In genomic region chr6:36273802-36274201, GRCh38 we compare ENCODE assay signal across 7 cellular contexts. TPM values are rescaled to one million over a fixed set of nuclear protein-coding genes. Genes with fewer than 3 reads are reported as not detected.
"Had no signal": no experiment of that assay in that cellular context is flagged by ENCODE, and none has a peak within 500 bp of the region (broad histone marks: within the 10 kb centered on the region; RNA-seq: fewer than 3 reads in every experiment).

No MANE protein-coding gene starts in this region.

- DNase-seq: GOT3, H9, HCEC 1CT, Kasumi-1, KG1 had no signal

- H3K4me3 Mint-ChIP-seq: H9, IgD-negative memory B cell had no signal

- H3K27ac Mint-ChIP-seq: H9, IgD-negative memory B cell had no signal

- H3K9me3 Mint-ChIP-seq: H9, IgD-negative memory B cell had no signal

RNA-seq across cellular contexts. Expression of gene PNPLA1, which starts 3.9 kb away (rescaled TPM):
- total RNA-seq: H4 had no signal
